ENCODE assay signal across 11 cellular contexts in the genomic region with DNA sequence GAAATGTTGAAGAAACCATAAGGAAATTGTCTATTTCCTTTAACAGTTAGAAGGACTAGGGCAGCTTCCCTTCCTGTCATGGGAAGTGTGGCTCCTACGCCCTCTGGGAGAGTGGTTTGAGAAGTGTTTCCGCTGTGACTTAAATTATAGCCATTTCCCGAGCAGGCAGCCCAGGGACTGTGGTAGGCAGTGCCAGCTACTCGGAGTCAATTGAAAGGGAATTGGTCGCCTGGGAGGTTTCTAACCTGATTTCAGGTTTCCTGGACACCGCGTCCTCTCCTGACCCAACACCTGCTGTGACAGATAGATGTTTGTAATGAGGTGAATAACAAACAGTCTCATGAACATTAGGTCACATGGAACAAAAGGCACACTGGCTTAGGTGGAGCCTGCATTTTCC.
DNase-seq lines count a peak whose midpoint lies in the region; ATAC-seq and TF ChIP-seq lines count a peak whose summit lies in the region.
"Had no signal": no experiment of that assay in that cellular context is flagged by ENCODE, and none has a peak within 500 bp of the region (broad histone marks: within the 10 kb centered on the region; RNA-seq: fewer than 3 reads in every experiment).

No MANE protein-coding gene starts in this region.

- peak; percentile 11 for DNase-seq in H7
- DNase-seq in NCI-H69 (lab: John Stamatoyannopoulos, UW), result peak; percentile 98
- DNase-seq in heart left ventricle, result peak in 4 of 5 donors; percentile 13 to 47 (median 20)
- peak; percentile 10 for DNase-seq in pons (ENCODE audit: low spot score)
- DNase-seq in AG08396 (ENCODE audit: low spot score), result no peak
- DNase-seq: activated effector memory CD4-positive, alpha-beta T cell treated with Interleukin-2 at 50 U/mL for 16 hours; NCI-H524 had no signal

- H3K36me3 ChIP-seq in H7 (replicated peaks; ENCODE audit: control insufficient read depth, insufficient read depth, low read length), result no peaks in the 10 kb centered on the region
- no peaks in the 10 kb centered on the region for H3K36me3 ChIP-seq in heart left ventricle
- H3K36me3 ChIP-seq: cardiac muscle cell had no signal

- H3K4me3 ChIP-seq in H7 (ENCODE audit: insufficient read depth, low read depth, low read length) (no peak overlapping the region), heart left ventricle (no peak overlapping the region)
- H3K4me3 ChIP-seq: cardiac muscle cell had no signal

- H3K9me3 ChIP-seq in heart left ventricle, result no peaks in the 10 kb centered on the region

- H3K4me1 ChIP-seq in heart left ventricle, result peaks cover 0 to 15% (median 0%) of the 10 kb centered on the region in 12 donors

- intact Hi-C loops in heart left ventricle (cut with DNase I), result loop anchor here in 1 of 10 donors (1.0 kb wide), 1 partner anchor 12 kb away; no protein-coding TSS in a partner anchor

- H3K27ac ChIP-seq in heart left ventricle, result peak overlapping the region in 8 of 12 donors; percentile 16 to 64 (median 34)
- H3K27ac ChIP-seq: cardiac muscle cell had no signal

- peak; percentile 58 to 88 (median 78) for ATAC-seq in heart left ventricle
- ATAC-seq in GM18907 (IDR thresholded peaks at IDR 0.05; ENCODE audit: unreplicated experiment), result no peak
- no peak for ATAC-seq in GM18867 (IDR thresholded peaks at IDR 0.05; ENCODE audit: unreplicated experiment)
- no peak for ATAC-seq in GM21825 (IDR thresholded peaks at IDR 0.05; ENCODE audit: unreplicated experiment)

- no peak for TF ChIP-seq CTCF in heart left ventricle (IDR thresholded peaks at IDR 0.05)

- H3K27me3 ChIP-seq in H7 (ENCODE audit: control insufficient read depth, insufficient read depth, low read length) (no peaks in the 10 kb centered on the region), heart left ventricle (no peaks in the 10 kb centered on the region)
- H3K27me3 ChIP-seq: cardiac muscle cell had no signal

- no peak for TF ChIP-seq POLR2A in heart left ventricle (IDR thresholded peaks at IDR 0.05)

- 52 to 71% (median 57%) methylated on average over 7 of the region's 7 CpGs for WGBS in heart left ventricle, 4 donors

Comparison
In these comparisons a context has a peak if more than half of its experiments do, and no peak if none do; other contexts are left out.
1. ATAC-seq: peak in heart left ventricle (4 of 4); none in GM18907 (single experiment), GM18867 (single experiment) and GM21825 (single experiment).